ENCODE assay signal across 26 cellular contexts in the genomic region with DNA sequence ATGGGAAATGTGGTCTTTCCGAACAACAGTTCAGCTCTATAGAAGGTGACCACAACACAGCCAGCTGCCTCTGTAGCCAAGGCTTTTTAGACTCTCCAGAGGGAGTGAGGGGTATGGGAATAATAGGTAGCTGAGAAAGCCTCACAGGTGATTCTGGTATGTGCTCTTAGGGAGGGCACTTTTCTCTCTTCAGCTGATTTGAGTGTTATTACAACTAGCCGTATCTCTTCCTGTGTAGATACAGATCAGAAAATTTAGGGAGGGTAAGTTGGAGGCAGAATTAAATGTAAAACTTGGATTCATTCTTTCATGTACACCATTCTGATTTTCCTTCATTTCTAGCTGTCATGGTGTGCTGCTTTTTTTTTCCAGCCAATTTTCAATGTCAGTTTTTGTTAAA.
"Had no signal": no experiment of that assay in that cellular context is flagged by ENCODE, and none has a peak within 500 bp of the region (broad histone marks: within the 10 kb centered on the region; RNA-seq: fewer than 3 reads in every experiment).

No MANE protein-coding gene starts in this region.

- H2AFZ ChIP-seq: PC-9 had no signal

- H3K27ac Mint-ChIP-seq: activated CD4-positive, alpha-beta T cell treated with anti-CD3 and anti-CD28 coated beads, Interleukin-2, amount 10 ng/mL, durations not matched to agents 24 days and 14 days; activated naive CD8-positive, alpha-beta T cell; activated naive CD8-positive, alpha-beta T cell treated with anti-CD3 and anti-CD28 coated beads, Interleukin-2, amount 50 U/mL, for 24 hours; activated T-cell treated with anti-CD3 and anti-CD28 coated beads, Interleukin-2, amount 50 U/mL, for 24 hours had no signal

- H3K27ac ChIP-seq: brain microvascular endothelial cell, PC-9, RWPE1, WERI-Rb-1 had no signal

- DNase-seq: activated CD4-positive, alpha-beta T cell treated with anti-CD3 and anti-CD28 coated beads for 1 hour; activated CD4-positive, alpha-beta T cell treated with anti-CD3 and anti-CD28 coated beads, Interleukin-2, amount 10 ng/mL, durations not matched to agents 24 days and 14 days; activated CD4-positive, alpha-beta T cell treated with anti-CD3 and anti-CD28 coated beads, Interleukin-2, amount 50 U/mL, for 48 hours; activated CD4-positive, CD25-positive, alpha-beta regulatory T cell; activated gamma-delta T cell treated with Interleukin-2 at 50 U/mL for 16 hours; activated naive CD4-positive, alpha-beta T cell treated with anti-CD3 and anti-CD28 coated beads, Interleukin-2, amount 10 ng/mL, durations not matched to agents 7 days and 5 days; activated naive CD8-positive, alpha-beta T cell treated with anti-CD3 and anti-CD28 coated beads, Interleukin-2, amount 50 U/mL, for 24 hours; activated T-cell treated with anti-CD3 and anti-CD28 coated beads, Interleukin-2, amount 50 U/mL, for 24 hours; anterior cingulate cortex; brain microvascular endothelial cell; central memory CD4-positive, alpha-beta T cell; NCI-H1105; NCI-H1417 treated with DMSO at 0.1 percent for 48 hours; NCI-H187 treated with DMSO at 0.1 percent for 48 hours; NCI-H345; NCI-H526; NCI-H748 treated with DMSO at 0.1 percent for 48 hours; PC-9; SIG-M5; T-cell; T1000; WERI-Rb-1 had no signal

- H3K4me3 ChIP-seq: PC-9 had no signal

- H3K27me3 ChIP-seq: brain microvascular endothelial cell had no signal

- H3K4me3 Mint-ChIP-seq: activated naive CD4-positive, alpha-beta T cell treated with anti-CD3 and anti-CD28 coated beads, Interleukin-2, amount 10 ng/mL, durations not matched to agents 7 days and 5 days; activated naive CD8-positive, alpha-beta T cell; activated naive CD8-positive, alpha-beta T cell treated with anti-CD3 and anti-CD28 coated beads, Interleukin-2, amount 50 U/mL, for 24 hours; activated T-cell treated with anti-CD3 and anti-CD28 coated beads, Interleukin-2, amount 50 U/mL, for 24 hours; T-cell had no signal

- H3K27me3 Mint-ChIP-seq: activated CD4-positive, alpha-beta T cell treated with anti-CD3 and anti-CD28 coated beads, Interleukin-2, amount 10 ng/mL, durations not matched to agents 24 days and 14 days; activated naive CD4-positive, alpha-beta T cell treated with anti-CD3 and anti-CD28 coated beads, Interleukin-2, amount 10 ng/mL, durations not matched to agents 7 days and 5 days; activated naive CD8-positive, alpha-beta T cell; activated naive CD8-positive, alpha-beta T cell treated with anti-CD3 and anti-CD28 coated beads, Interleukin-2, amount 50 U/mL, for 24 hours; activated T-cell treated with anti-CD3 and anti-CD28 coated beads, Interleukin-2, amount 50 U/mL, for 24 hours; T-cell had no signal

- H3K4me2 ChIP-seq: PC-9 had no signal

- ATAC-seq: activated naive CD8-positive, alpha-beta T cell treated with anti-CD3 and anti-CD28 coated beads, Interleukin-2, amount 50 U/mL, for 24 hours; Right ventricle myocardium inferior; SK-N-SH treated with all-trans-retinoic acid at 6 μM for 48 hours had no signal

- H3K36me3 Mint-ChIP-seq: activated naive CD8-positive, alpha-beta T cell; T-cell had no signal

- H3K36me3 ChIP-seq: brain microvascular endothelial cell, WERI-Rb-1 had no signal
